ENCODE assay signal across 9 cellular contexts in the genomic region with DNA sequence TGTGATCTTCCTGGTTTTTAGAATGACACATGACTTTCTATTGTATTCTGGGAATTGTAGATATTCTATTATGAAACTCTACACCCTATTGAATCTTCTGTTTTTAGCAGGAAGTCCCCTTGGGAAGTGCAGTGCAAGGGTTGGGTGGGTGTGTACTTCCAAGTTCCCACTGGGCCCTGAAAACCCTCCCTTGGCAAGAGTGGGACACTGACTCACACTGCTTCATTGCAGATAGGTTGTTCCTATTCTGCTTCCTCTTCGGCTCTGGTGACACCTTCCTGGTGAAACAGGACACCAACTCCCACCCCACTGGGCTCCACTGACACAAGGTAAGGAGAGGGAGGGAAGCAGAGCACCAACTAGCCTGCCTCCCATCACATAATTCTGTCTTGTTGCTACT.
DNase-seq lines count a peak whose midpoint lies in the region; ATAC-seq, FAIRE-seq and TF ChIP-seq lines count a peak whose summit lies in the region.
"Had no signal": no experiment of that assay in that cellular context is flagged by ENCODE, and none has a peak within 500 bp of the region (broad histone marks: within the 10 kb centered on the region; RNA-seq: fewer than 3 reads in every experiment).

No MANE protein-coding gene starts in this region.

- DNase-seq in M059J (ENCODE audit: low read depth), result peak; percentile 1
- peak; percentile 30 for DNase-seq in bronchial epithelial cell (ENCODE audit: low read depth)
- peak; percentile 54 for DNase-seq in iris pigment epithelial cell (ENCODE audit: low read depth)
- peak; percentile 74 for DNase-seq in stromal cell of bone marrow (ENCODE audit: low read depth)
- DNase-seq in NCI-H510A (lab: John Stamatoyannopoulos, UW), result no peak
- DNase-seq in middle frontal gyrus (ENCODE audit: extremely low spot score, low spot score), result no peak
- DNase-seq: NCI-H1417 treated with DMSO at 0.1 percent for 48 hours had no signal

- peak; percentile 62 for FAIRE-seq in bronchial epithelial cell (lab: Jason Lieb, UNC)

- ATAC-seq in GM21515 (IDR thresholded peaks at IDR 0.05; ENCODE audit: unreplicated experiment) (no peak), GM21367 (IDR thresholded peaks at IDR 0.05; ENCODE audit: unreplicated experiment) (no peak)

- no peaks in the 10 kb centered on the region for H3K27me3 ChIP-seq in bronchial epithelial cell (ENCODE audit: control insufficient read depth, insufficient read depth, low read length)

- H3K36me3 ChIP-seq in bronchial epithelial cell (ENCODE audit: control insufficient read depth, insufficient read depth, low read length), result no peaks in the 10 kb centered on the region

- no peak overlapping the region for H3K4me3 ChIP-seq in bronchial epithelial cell (ENCODE audit: low read depth, low read length)

- TF ChIP-seq CTCF in bronchial epithelial cell (IDR thresholded peaks at IDR 0.05; ENCODE audit: insufficient read depth, low read length, severe bottlenecking), result no peak

Comparison
In these comparisons a context has a peak if more than half of its experiments do, and no peak if none do; other contexts are left out.
1. DNase-seq: peak in M059J (single experiment), bronchial epithelial cell (single experiment), iris pigment epithelial cell (single experiment) and stromal cell of bone marrow (single experiment); none in NCI-H510A (single experiment) and middle frontal gyrus (single experiment).